Comparison of ENCODE assay signal across 17 cellular contexts in genomic region chr15:40932146-40932545, GRCh38. TPM values are rescaled to one million over a fixed set of nuclear protein-coding genes. Genes with fewer than 3 reads are reported as not detected.
DNase-seq lines count a peak whose midpoint lies in the region; ATAC-seq and TF ChIP-seq lines count a peak whose summit lies in the region.
"Had no signal": no experiment of that assay in that cellular context is flagged by ENCODE, and none has a peak within 500 bp of the region (broad histone marks: within the 10 kb centered on the region; RNA-seq: fewer than 3 reads in every experiment).

No MANE protein-coding gene starts in this region.

- H3K9ac ChIP-seq in liver (ENCODE audit: low read depth in 1 of 2, low read length in 2 of 2): no peak overlapping the region

- POLR2A ChIA-PET in naive thymus-derived CD8-positive, alpha-beta T cell (lab: Charles Lee): interaction anchor here (1.7 to 6.9 kb wide), 2 partner anchors 10 to 25 kb away, joined by 6 to 50 read pairs; no protein-coding TSS in a partner anchor

- peaks cover 65% of the 10 kb centered on the region for H3K27me3 Mint-ChIP-seq in stimulated activated naive CD8-positive, alpha-beta T cell treated with anti-CD3 and anti-CD28 coated beads, Interleukin-15, amount 100 ng/mL, for 72 hours
- peaks cover 12 to 45% (median 39%) of the 10 kb centered on the region in 5 donors for H3K27me3 Mint-ChIP-seq in naive thymus-derived CD8-positive, alpha-beta T cell

- H3K4me3 Mint-ChIP-seq in stimulated activated naive CD8-positive, alpha-beta T cell treated with anti-CD3 and anti-CD28 coated beads, Interleukin-15, amount 100 ng/mL, for 72 hours: no peak overlapping the region
- peak overlapping the region in 2 of 10 donors; percentile 16 to 29 for H3K4me3 Mint-ChIP-seq in naive thymus-derived CD8-positive, alpha-beta T cell
- H3K4me3 Mint-ChIP-seq: activated B cell treated with CpG ODN at 0.5 μM for 24 hours had no signal

- peak; percentile 34 for ATAC-seq in stimulated activated naive CD8-positive, alpha-beta T cell treated with anti-CD3 and anti-CD28 coated beads, Interleukin-15, amount 100 ng/mL, for 72 hours
- ATAC-seq in stimulated activated naive CD8-positive, alpha-beta T cell treated with anti-CD3 and anti-CD28 coated beads, Interleukin-15, Interleukin-2, amounts not matched to agents 100 U/mL and 50 U/mL, for 24 hours: no peak
- ATAC-seq in naive thymus-derived CD8-positive, alpha-beta T cell: no peak
- ATAC-seq in HG02840 (IDR thresholded peaks at IDR 0.05; ENCODE audit: low FRiP score, unreplicated experiment): no peak
- ATAC-seq: CD8-positive, alpha-beta T cell; K562 had no signal

- H3K27ac Mint-ChIP-seq in stimulated activated naive CD8-positive, alpha-beta T cell treated with anti-CD3 and anti-CD28 coated beads, Interleukin-15, amount 100 ng/mL, for 72 hours: peak overlapping the region in 1 of 2 donors; percentile 14
- H3K27ac Mint-ChIP-seq in naive thymus-derived CD8-positive, alpha-beta T cell: no peak overlapping the region
- H3K27ac Mint-ChIP-seq: activated B cell treated with CpG ODN at 0.5 μM for 24 hours; CD8-positive, alpha-beta T cell had no signal

- H3K36me3 ChIP-seq in liver (ENCODE audit: control insufficient read depth in 4 of 4, insufficient read depth in 3 of 4, low read depth in 1 of 4, low read length in 3 of 4): no peaks in the 10 kb centered on the region
- H3K36me3 ChIP-seq: right atrium auricular region had no signal

- H3K9me3 ChIP-seq in liver (ENCODE audit: control insufficient read depth in 4 of 4, low read length in 3 of 4): no peaks in the 10 kb centered on the region
- H3K9me3 ChIP-seq: right atrium auricular region had no signal

- H3K36me3 Mint-ChIP-seq in naive thymus-derived CD8-positive, alpha-beta T cell: no peaks in the 10 kb centered on the region
- H3K36me3 Mint-ChIP-seq: CD8-positive, alpha-beta T cell had no signal

- peaks cover 51% of the 10 kb centered on the region for H3K4me1 Mint-ChIP-seq in stimulated activated naive CD8-positive, alpha-beta T cell treated with anti-CD3 and anti-CD28 coated beads, Interleukin-15, amount 100 ng/mL, for 72 hours
- H3K4me1 Mint-ChIP-seq in naive thymus-derived CD8-positive, alpha-beta T cell: peaks cover 20 to 43% (median 38%) of the 10 kb centered on the region in 4 donors

- H3K4me1 ChIP-seq in liver (ENCODE audit: control insufficient read depth in 4 of 4, insufficient read depth in 4 of 4, low read length in 3 of 4): peaks cover 27 to 77% (median 55%) of the 10 kb centered on the region in 4 donors

- H3K4me3 ChIP-seq in liver (ENCODE audit: low read depth in 1 of 3, low read length in 3 of 3): peak overlapping the region in 2 of 3 donors; percentile 5 to 10
- H3K4me3 ChIP-seq: K562, PC-9 had no signal

- H3K27me3 ChIP-seq in liver (ENCODE audit: control insufficient read depth in 4 of 4, insufficient read depth in 4 of 4, low read length in 3 of 4): peaks cover 0 to 5% (median 1%) of the 10 kb centered on the region in 4 donors

- TF ChIP-seq RAD21 in liver (IDR thresholded peaks at IDR 0.05): no peak

- H3K9me3 Mint-ChIP-seq in stimulated activated naive CD8-positive, alpha-beta T cell treated with anti-CD3 and anti-CD28 coated beads, Interleukin-15, amount 100 ng/mL, for 72 hours: no peaks in the 10 kb centered on the region
- H3K9me3 Mint-ChIP-seq in naive thymus-derived CD8-positive, alpha-beta T cell: no peaks in the 10 kb centered on the region
- H3K9me3 Mint-ChIP-seq: activated B cell treated with CpG ODN at 0.5 μM for 24 hours; CD8-positive, alpha-beta T cell had no signal

- no peak for DNase-seq in stimulated activated naive CD8-positive, alpha-beta T cell treated with anti-CD3 and anti-CD28 coated beads, Interleukin-15, amount 100 ng/mL, for 72 hours
- DNase-seq in stimulated activated naive CD8-positive, alpha-beta T cell treated with anti-CD3 and anti-CD28 coated beads, Interleukin-15, Interleukin-2, amounts not matched to agents 100 U/mL and 50 U/mL, for 24 hours: no peak
- DNase-seq in NCI-H69 (lab: John Stamatoyannopoulos, UW) (peak; percentile 83), HPDE6-E6E7 (ENCODE audit: extremely low spot score) (no peak)
- no peak for DNase-seq in naive thymus-derived CD8-positive, alpha-beta T cell
- no peak for DNase-seq in activated T-cell treated with anti-CD3 and anti-CD28 coated beads, Interleukin-2, amount 50 U/mL, for 48 hours
- DNase-seq: activated B cell treated with CpG ODN at 0.5 μM for 24 hours; activated effector memory CD4-positive, alpha-beta T cell treated with Interleukin-2 at 50 U/mL for 16 hours; CD8-positive, alpha-beta T cell; cerebellar nuclear complex; mammary epithelial cell; PC-9 had no signal

- 64% methylated on average over 8 of the region's 8 CpGs for WGBS in liver

- H3K27ac ChIP-seq in liver (ENCODE audit: low read depth in 1 of 2, low read length in 2 of 2): no peak overlapping the region
- H3K27ac ChIP-seq: PC-9 had no signal

- no peak for TF ChIP-seq CTCF in liver (IDR thresholded peaks at IDR 0.05; ENCODE audit: low read depth, low read length, missing input control)

TF ChIP-seq in liver, 16 proteins besides CTCF, POLR2A, EP300 and RAD21:
- TF ChIP-seq NR2F2 (IDR thresholded peaks at IDR 0.05) (no peak), JUND (IDR thresholded peaks at IDR 0.05) (no peak), HNF4A (conservative IDR thresholded peaks at IDR 0.05) (no peak), YY1 (IDR thresholded peaks at IDR 0.05) (no peak), GABPA (IDR thresholded peaks at IDR 0.05 in 1 of 2, conservative IDR thresholded peaks at IDR 0.05 in 1 of 2) (no peak), RXRA (IDR thresholded peaks at IDR 0.05) (no peak), EGR1 (IDR thresholded peaks at IDR 0.05; ENCODE audit: low read depth in 2 of 2) (no peak), SP1 (IDR thresholded peaks at IDR 0.05) (no peak)

RNA-seq across cellular contexts. Expression of gene DLL4, which starts 3.0 kb away (rescaled TPM):
- 1 to 10 TPM; 3.5 to 3.8 TPM for total RNA-seq in liver
- polyA plus RNA-seq in liver: 1 to 10 TPM; 2.1 to 2.5 TPM
- total RNA-seq in naive thymus-derived CD8-positive, alpha-beta T cell: under 1 TPM in 1 of 2 experiments, not detected in 1; 0.16 TPM
- not detected for polyA plus RNA-seq in naive thymus-derived CD8-positive, alpha-beta T cell
- total RNA-seq: activated B cell treated with CpG ODN at 0.5 μM for 24 hours had no signal
- polyA plus RNA-seq: mammary epithelial cell had no signal

RNA-seq across cellular contexts. Expression of gene CHAC1, which starts 21.1 kb away (rescaled TPM):
- 1 to 10 TPM in 1 of 2 donors, under 1 TPM in 1; 0.19 to 1.0 TPM for total RNA-seq in liver
- 1 to 10 TPM; 1.2 to 3.5 TPM for polyA plus RNA-seq in liver
- 1 to 10 TPM; 8.9 to 9.2 TPM for total RNA-seq in naive thymus-derived CD8-positive, alpha-beta T cell
- polyA plus RNA-seq in naive thymus-derived CD8-positive, alpha-beta T cell: not detected

RNA-seq across cellular contexts. Expression of gene VPS18, which starts 37.9 kb away (rescaled TPM):
- total RNA-seq in liver: 10 to 100 TPM in 1 of 2 donors, 1 to 10 TPM in 1; 9.8 to 15.3 TPM
- polyA plus RNA-seq in liver: 10 to 100 TPM in 1 of 2 donors, 1 to 10 TPM in 1; 3.4 to 10.8 TPM
- 10 to 100 TPM; 20.4 to 20.7 TPM for total RNA-seq in naive thymus-derived CD8-positive, alpha-beta T cell
- polyA plus RNA-seq in naive thymus-derived CD8-positive, alpha-beta T cell: 10 to 100 TPM; 11.1 to 19.2 (median 15.0) TPM

RNA-seq across cellular contexts. Expression of gene RHOV, which starts 58.1 kb away (rescaled TPM):
- under 1 TPM in 1 of 2 donors, not detected in 1; 0.05 TPM for total RNA-seq in liver
- polyA plus RNA-seq in liver: not detected
- total RNA-seq in naive thymus-derived CD8-positive, alpha-beta T cell: not detected
- polyA plus RNA-seq in naive thymus-derived CD8-positive, alpha-beta T cell: not detected
- total RNA-seq: fibroblast of villous mesenchyme, right atrium auricular region had no signal

Comparison
In these comparisons a context has a peak if more than half of its experiments do, and no peak if none do; other contexts are left out.
1. RNA of gene CHAC1, which starts 21.1 kb away (total RNA-seq): 8.9 to 9.2 TPM in naive thymus-derived CD8-positive, alpha-beta T cell; 0.19 to 1.0 TPM in liver; every median in the first group is over 4 times any median in the second.